9 cellular contexts compared by ENCODE assay signal in genomic region chr22:20298110-20298802, GRCh38. TPM values are rescaled to one million over a fixed set of nuclear protein-coding genes. Genes with fewer than 3 reads are reported as not detected.
DNase-seq lines count a peak whose midpoint lies in the region; ATAC-seq and TF ChIP-seq lines count a peak whose summit lies in the region.
"Had no signal": no experiment of that assay in that cellular context is flagged by ENCODE, and none has a peak within 500 bp of the region (broad histone marks: within the 10 kb centered on the region; RNA-seq: fewer than 3 reads in every experiment).

No MANE protein-coding gene starts in this region.

- H3K4me3 ChIP-seq in ACC112 (ENCODE audit: low read depth, low read length) (0 out of 2 replicates have a peak overlapping the region, but pooled peaks have one; percentile 63), HCT116 (replicated peaks in 1 of 2; ENCODE audit: low read depth in 1 of 2, low read length in 2 of 2) (peak overlapping the region in 1 of 2 experiments; percentile 57; a peak in 1 of 4 replicates), coronary artery (peak overlapping the region; percentile 83)

- TF ChIP-seq CTCF in HCT116 (IDR thresholded peaks at IDR 0.05 in 2 of 3, conservative IDR thresholded peaks at IDR 0.05 in 1 of 3; ENCODE audit: borderline replicate concordance in 1 of 3, insufficient read depth in 1 of 3, low read depth in 2 of 3, low read length in 2 of 3) (no peak), coronary artery (IDR thresholded peaks at IDR 0.05) (no peak), natural killer cell (IDR thresholded peaks at IDR 0.05) (no peak)

- no peaks in the 10 kb centered on the region for H3K36me3 ChIP-seq in ACC112 (ENCODE audit: insufficient read depth, low read length)
- H3K36me3 ChIP-seq in HCT116 (ENCODE audit: control insufficient read depth in 1 of 2, insufficient read depth in 2 of 2, low read length in 2 of 2), result no peaks in the 10 kb centered on the region

- peak overlapping the region; percentile 79 for H3K4me3 Mint-ChIP-seq in natural killer cell

- RAD21 ChIA-PET in HCT116 (lab: Charles Lee; ENCODE audit: low non-redundant PET in 1 of 2, low total read pairs in 2 of 2, uncharacterized antibody in 2 of 2, unreplicated experiment in 2 of 2), result no interaction called here

- H2AFZ ChIP-seq in ACC112 (ENCODE audit: low read length, unreplicated experiment), result no peak overlapping the region
- no peak overlapping the region for H2AFZ ChIP-seq in HCT116 (ENCODE audit: low read depth, low read length, poor library complexity, severe bottlenecking)

- peaks cover 0 to 7% of the 10 kb centered on the region in 2 donors for H3K4me1 Mint-ChIP-seq in natural killer cell

- H3K27me3 ChIP-seq in ACC112 (ENCODE audit: insufficient read depth, low read length) (peaks cover 3% of the 10 kb centered on the region; the same call in 1 of the 2 replicates), HCT116 (ENCODE audit: insufficient read depth, low read length) (no peaks in the 10 kb centered on the region)

- H3K4me1 ChIP-seq in ACC112 (ENCODE audit: control insufficient read depth, insufficient read depth, low read length, unreplicated experiment) (no peaks in the 10 kb centered on the region), HCT116 (ENCODE audit: control insufficient read depth in 1 of 2, insufficient read depth in 2 of 2, low read length in 2 of 2) (peaks cover 3 to 17% of the 10 kb centered on the region in 2 experiments; a peak in 3 of 4 replicates)

- POLR2A ChIA-PET in HCT116 (lab: Charles Lee), result interaction anchor here (2.0 kb wide), 1 partner anchor 22 kb away, joined by 6 read pairs; the partner anchor contains the start of gene DGCR6L

- DNase-seq in HCT116 (ENCODE audit: low read depth, low spot score) (no peak), coronary artery (ENCODE audit: low spot score) (no peak), natural killer cell (no peak), NCI-H2227 treated with DMSO at 0.1 percent for 48 hours (lab: John Stamatoyannopoulos, UW) (no peak), NCI-H69 (lab: John Stamatoyannopoulos, UW) (no peak), EL (no peak)
- no peak for DNase-seq in stimulated activated CD4-positive, alpha-beta T cell treated with anti-CD3 and anti-CD28 coated beads, Interleukin-12 subunit alpha, Interleukin-12 subunit beta, amount 100 ng/mL, for 4 hours
- DNase-seq: DND-41 had no signal

- H3K36me3 Mint-ChIP-seq in natural killer cell, result no peaks in the 10 kb centered on the region

- no peaks in the 10 kb centered on the region for H3K79me2 ChIP-seq in ACC112 (ENCODE audit: control insufficient read depth, insufficient read depth, low read length, unreplicated experiment)
- no peaks in the 10 kb centered on the region for H3K79me2 ChIP-seq in HCT116 (ENCODE audit: insufficient read depth, low read length)

- no TSS peak for BruUV-seq in HCT116 (replicated peaks; lab: Mats Ljungman, UMichigan)

- no peak for TF ChIP-seq POLR2A in HCT116 (IDR thresholded peaks at IDR 0.05; ENCODE audit: borderline replicate concordance, extremely low read depth, insufficient read depth, insufficient read length)

- ATAC-seq in HCT116, result no peak
- no peak for ATAC-seq in natural killer cell

- no peaks in the 10 kb centered on the region for H4K20me1 ChIP-seq in HCT116 (ENCODE audit: insufficient read depth)

- H3K27ac ChIP-seq in ACC112 (ENCODE audit: low read depth, low read length) (no peak overlapping the region), HCT116 (ENCODE audit: low read depth, low read length) (peak overlapping the region; percentile 43; the same call in 1 of the 2 replicates), coronary artery (no peak overlapping the region)

- H3K9me3 Mint-ChIP-seq in natural killer cell, result no peaks in the 10 kb centered on the region

- H3K9me3 ChIP-seq in HCT116 (ENCODE audit: control insufficient read depth in 1 of 2, insufficient read depth in 1 of 2, low read depth in 1 of 2, low read length in 2 of 2), result no peaks in the 10 kb centered on the region

- H3K27me3 Mint-ChIP-seq in natural killer cell (ENCODE audit: low read depth in 2 of 2), result peaks cover 0 to 13% of the 10 kb centered on the region in 2 donors

- intact Hi-C loops in HCT116 (cut with micrococcal nuclease) (no loop called here), natural killer cell (cut with micrococcal nuclease) (no loop called here)

- TF ChIP-seq RAD21 in HCT116 (IDR thresholded peaks at IDR 0.05; ENCODE audit: low read depth), result no peak

- no peaks in the 10 kb centered on the region for H3K9me2 ChIP-seq in HCT116 (ENCODE audit: insufficient read depth)

- no peak overlapping the region for H3K27ac Mint-ChIP-seq in natural killer cell

- H3K9ac ChIP-seq in HCT116 (ENCODE audit: low read length), result no peak overlapping the region

- CTCF ChIA-PET in HCT116 (lab: Charles Lee), result no interaction called here

- peak overlapping the region; percentile 92 for H3K4me2 ChIP-seq in HCT116 (ENCODE audit: low read length)

TF ChIP-seq in HCT116, 20 proteins besides CTCF, POLR2A, EP300 and RAD21:
- TF ChIP-seq YY1 (IDR thresholded peaks at IDR 0.05; ENCODE audit: extremely low read depth, insufficient replicate concordance, low read depth, low read length) (no peak), ZNF274 (IDR thresholded peaks at IDR 0.05; ENCODE audit: low read depth, low read length) (no peak)

RNA-seq across cellular contexts. Expression of gene DGCR6L, which starts 21.6 kb away (rescaled TPM):
- total RNA-seq in HCT116 (2021; ENCODE audit: unreplicated experiment) (44.9 TPM), natural killer cell (10 to 100 TPM; 20.3 to 34.3 (median 33.0) TPM)
- 40.2 and 51.1 TPM in 2 replicates for polyA plus RNA-seq in HCT116 (2012)

RNA-seq across cellular contexts. Expression of gene RTN4R, which starts 30.1 kb away (rescaled TPM):
- total RNA-seq in HCT116 (2021; ENCODE audit: unreplicated experiment), result 19.0 TPM
- 20.5 and 27.1 TPM in 2 replicates for polyA plus RNA-seq in HCT116 (2012)
- 1 to 10 TPM; 1.2 to 2.9 (median 1.6) TPM for total RNA-seq in natural killer cell
